10 cellular contexts compared by ENCODE assay signal in genomic region chr6:75272145-75272840, GRCh38. TPM values are rescaled to one million over a fixed set of nuclear protein-coding genes. Genes with fewer than 3 reads are reported as not detected.
DNase-seq lines count a peak whose midpoint lies in the region; ATAC-seq and TF ChIP-seq lines count a peak whose summit lies in the region.
"Had no signal": no experiment of that assay in that cellular context is flagged by ENCODE, and none has a peak within 500 bp of the region (broad histone marks: within the 10 kb centered on the region; RNA-seq: fewer than 3 reads in every experiment).

No MANE protein-coding gene starts in this region.

- no peaks in the 10 kb centered on the region for H3K9me3 Mint-ChIP-seq in memory B cell

- no peak overlapping the region for H3K4me3 Mint-ChIP-seq in memory B cell
- H3K4me3 Mint-ChIP-seq: mesothelial cell of epicardium had no signal

- H3K36me3 Mint-ChIP-seq in memory B cell: peaks cover 26% of the 10 kb centered on the region

- intact Hi-C loops in body of pancreas (cut with DNase I): no loop called here

- TF ChIP-seq CTCF in body of pancreas (IDR thresholded peaks at IDR 0.05): no peak
- no peak for TF ChIP-seq CTCF in omental fat pad (IDR thresholded peaks at IDR 0.05)
- no peak for TF ChIP-seq CTCF in right atrium auricular region (IDR thresholded peaks at IDR 0.05)

- no peak for TF ChIP-seq POLR2A in body of pancreas (IDR thresholded peaks at IDR 0.05)

- no peaks in the 10 kb centered on the region for H3K4me1 ChIP-seq in BLaER1
- peaks cover 89% of the 10 kb centered on the region for H3K4me1 ChIP-seq in body of pancreas
- H3K4me1 ChIP-seq in right atrium auricular region: peaks cover 0 to 39% of the 10 kb centered on the region in 2 donors

- H3K9ac ChIP-seq in BLaER1: no peak overlapping the region

- peak overlapping the region; percentile 33 for H3K27ac Mint-ChIP-seq in memory B cell
- H3K27ac Mint-ChIP-seq: mesothelial cell of epicardium had no signal

- DNase-seq in HT1080 (ENCODE audit: low read depth): peak; percentile 12
- peak in 2 of 4 donors; percentile 22 to 39 for DNase-seq in body of pancreas
- DNase-seq in memory B cell (ENCODE audit: low spot score in 2 of 2): no peak
- DNase-seq in omental fat pad (ENCODE audit: low spot score): no peak
- DNase-seq in right atrium auricular region (ENCODE audit: low spot score): no peak
- DNase-seq: anterior cingulate cortex had no signal

- H3K4me1 Mint-ChIP-seq in memory B cell: peaks cover 33% of the 10 kb centered on the region

- H3K4me2 ChIP-seq in BLaER1: no peak overlapping the region

- no peaks in the 10 kb centered on the region for H3K27me3 Mint-ChIP-seq in memory B cell

- H3K36me3 ChIP-seq in BLaER1: peaks cover 56% of the 10 kb centered on the region
- H3K36me3 ChIP-seq in body of pancreas (replicated peaks in 1 of 2; ENCODE audit: insufficient read depth in 1 of 2, low read depth in 2 of 2): no peaks in the 10 kb centered on the region
- H3K36me3 ChIP-seq in right atrium auricular region: peaks cover 6% of the 10 kb centered on the region

- H3K27ac ChIP-seq in BLaER1: peak overlapping the region; percentile 23; the same call in 1 of the 2 replicates
- peak overlapping the region in 3 of 4 donors; percentile 19 to 51 (median 26) for H3K27ac ChIP-seq in body of pancreas
- peak overlapping the region in 1 of 2 donors; percentile 24 for H3K27ac ChIP-seq in right atrium auricular region

- no peaks in the 10 kb centered on the region for H3K27me3 ChIP-seq in BLaER1
- H3K27me3 ChIP-seq in body of pancreas: no peaks in the 10 kb centered on the region
- H3K27me3 ChIP-seq in right atrium auricular region: no peaks in the 10 kb centered on the region

- peaks cover 61% of the 10 kb centered on the region for H4K20me1 ChIP-seq in BLaER1

- peaks cover 9% of the 10 kb centered on the region; the same call in 1 of the 2 replicates for H3K9me3 ChIP-seq in BLaER1
- H3K9me3 ChIP-seq in body of pancreas: no peaks in the 10 kb centered on the region
- H3K9me3 ChIP-seq in right atrium auricular region: no peaks in the 10 kb centered on the region

- WGBS in body of pancreas, 2 donors: 91 to 94% methylated on average over 5 of the region's 5 CpGs

- H3K4me3 ChIP-seq in BLaER1: no peak overlapping the region
- no peak overlapping the region for H3K4me3 ChIP-seq in body of pancreas
- H3K4me3 ChIP-seq in right atrium auricular region: no peak overlapping the region

- ATAC-seq in body of pancreas (no peak), memory B cell (ENCODE audit: low read depth) (no peak), HG03135 (IDR thresholded peaks at IDR 0.05; ENCODE audit: unreplicated experiment) (no peak), HG03439 (IDR thresholded peaks at IDR 0.05; ENCODE audit: unreplicated experiment) (no peak), omental fat pad (ENCODE audit: low FRiP score) (no peak)

RNA-seq across cellular contexts. Expression of gene TMEM30A, which starts 12.3 kb away (rescaled TPM):
- 75.5 and 91.1 TPM in 2 replicates for total RNA-seq in HT1080 (2014; rRNA removed; shearing (Covaris generic))
- 178 and 217 TPM in 2 replicates for polyA plus RNA-seq in HT1080 (2015; cell fraction: cytosol; rRNA removed)
- polyA plus RNA-seq in HT1080 (2015; cell fraction: nucleus; rRNA removed): 213 and 231 TPM in 2 replicates
- total RNA-seq in body of pancreas (10 to 100 TPM; 20.8 to 60.7 TPM), omental fat pad (10 to 100 TPM; 45.2 to 84.3 (median 58.4) TPM), right atrium auricular region (10 to 100 TPM; 45.6 to 47.3 TPM)

RNA-seq across cellular contexts. Expression of gene COX7A2, which starts 28.7 kb away (rescaled TPM):
- 148 and 301 TPM in 2 replicates for total RNA-seq in HT1080 (2014; rRNA removed; shearing (Covaris generic))
- polyA plus RNA-seq in HT1080 (2015; cell fraction: cytosol; rRNA removed): 339 and 971 TPM in 2 replicates
- polyA plus RNA-seq in HT1080 (2015; cell fraction: nucleus; rRNA removed): 140 and 162 TPM in 2 replicates
- 100 to 1,000 TPM in 1 of 2 donors, 10 to 100 TPM in 1; 50.1 to 139 TPM for total RNA-seq in body of pancreas
- 100 to 1,000 TPM; 171 to 310 (median 221) TPM for total RNA-seq in omental fat pad
- total RNA-seq in right atrium auricular region: 1,000 to 10,000 TPM in 1 of 2 donors, 100 to 1,000 TPM in 1; 647 to 2,028 TPM
